In the genomic region with DNA sequence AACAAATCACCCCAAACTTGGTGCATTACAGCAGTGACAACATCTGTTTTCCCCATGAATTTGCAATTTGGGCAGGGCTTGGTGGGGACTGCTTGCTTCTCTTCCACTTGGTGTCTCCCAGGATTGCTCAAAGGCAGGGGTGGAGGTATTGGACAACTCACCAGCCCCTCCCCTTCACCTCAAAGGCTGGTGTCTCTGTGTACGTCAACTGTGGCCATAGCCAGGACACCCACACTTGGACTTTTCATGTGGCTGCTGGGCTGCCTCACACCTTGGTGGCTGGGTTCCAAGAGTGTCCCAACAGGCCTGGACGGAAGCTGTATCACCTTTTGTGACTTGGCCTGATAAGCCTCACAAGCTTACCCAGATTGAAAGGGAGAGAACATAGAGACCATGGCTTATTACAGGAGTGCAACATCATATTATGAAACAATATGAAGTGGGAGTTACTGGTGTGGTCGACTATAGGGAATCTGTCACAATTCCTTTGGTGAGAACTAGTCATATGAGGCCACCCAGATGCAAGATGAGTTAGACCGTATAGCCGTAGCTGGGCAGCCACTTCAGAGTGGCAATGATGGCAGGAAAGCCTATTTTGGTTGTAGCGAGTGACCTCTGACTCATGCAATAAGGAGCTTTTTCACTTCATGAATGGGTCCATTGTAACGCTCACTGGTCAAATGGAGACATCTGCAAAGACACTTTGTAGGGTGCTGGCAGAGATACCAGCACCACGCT, we compare ENCODE assay signal across 18 cellular contexts.
DNase-seq lines count a peak whose midpoint lies in the region; ATAC-seq, FAIRE-seq and TF ChIP-seq lines count a peak whose summit lies in the region.
"Had no signal": no experiment of that assay in that cellular context is flagged by ENCODE, and none has a peak within 500 bp of the region (broad histone marks: within the 10 kb centered on the region; RNA-seq: fewer than 3 reads in every experiment).

No MANE protein-coding gene starts in this region.

- 63 to 77% methylated on average over 8 of the region's 8 CpGs for WGBS in pancreas, 2 donors

- no peaks in the 10 kb centered on the region for H4K20me1 ChIP-seq in HCT116 (ENCODE audit: insufficient read depth)

- FAIRE-seq in pancreas (lab: Jason Lieb, UNC): no peak
- FAIRE-seq: G401.6, kidney had no signal

- DNase-seq in HCT116 (ENCODE audit: low read depth, low spot score) (peak; percentile 82), RWPE1 (ENCODE audit: low spot score) (no peak), foreskin melanocyte (peak; percentile 93), pancreas (peak in 2 of 6 donors; percentile 44 to 67), AML-193 (lab: John Stamatoyannopoulos, UW) (no peak), HPDE6-E6E7 (ENCODE audit: extremely low spot score) (no peak)
- DNase-seq in activated CD4-positive, alpha-beta T cell treated with anti-CD3 and anti-CD28 coated beads for 36 hours: no peak
- DNase-seq: activated CD4-positive, CD25-positive, alpha-beta regulatory T cell; activated CD8-positive, alpha-beta memory T cell treated with anti-CD3 and anti-CD28 coated beads, Interleukin-2, amount 50 U/mL, for 48 hours; activated naive CD8-positive, alpha-beta T cell treated with anti-CD3 and anti-CD28 coated beads, Interleukin-2, amount 10 ng/mL, durations not matched to agents 7 days and 5 days; glutamatergic neuron; kidney; tibial artery had no signal

- no peaks in the 10 kb centered on the region for H3K9me2 ChIP-seq in HCT116 (ENCODE audit: insufficient read depth)

- ATAC-seq in HCT116: peak; percentile 86
- peak in 3 of 4 donors; percentile 41 to 44 (median 44) for ATAC-seq in pancreas
- ATAC-seq in HG02870 (IDR thresholded peaks at IDR 0.05; ENCODE audit: unreplicated experiment): no peak
- no peak for ATAC-seq in activated CD4-positive, alpha-beta T cell treated with anti-CD3 and anti-CD28 coated beads for 36 hours

- H3K27ac ChIP-seq in HCT116 (ENCODE audit: low read depth, low read length): peak overlapping the region; percentile 31
- 0 out of 2 replicates have a peak overlapping the region, but pooled peaks have one; percentile 18 for H3K27ac ChIP-seq in RWPE1
- no peak overlapping the region for H3K27ac ChIP-seq in pancreas
- H3K27ac ChIP-seq: C4-2B, epithelial cell of prostate, prostate gland, tibial artery had no signal

- no peaks in the 10 kb centered on the region for H3K27me3 ChIP-seq in HCT116 (ENCODE audit: insufficient read depth, low read length)
- H3K27me3 ChIP-seq in pancreas: no peaks in the 10 kb centered on the region
- H3K27me3 ChIP-seq: tibial artery had no signal

- H3K9ac ChIP-seq in HCT116 (ENCODE audit: low read length): no peak overlapping the region

- TF ChIP-seq RAD21 in HCT116 (IDR thresholded peaks at IDR 0.05; ENCODE audit: low read depth): no peak; the same call in 1 of the 2 replicates

- H3K36me3 ChIP-seq in HCT116 (ENCODE audit: control insufficient read depth in 1 of 2, insufficient read depth in 2 of 2, low read length in 2 of 2): no peaks in the 10 kb centered on the region
- no peaks in the 10 kb centered on the region for H3K36me3 ChIP-seq in pancreas
- H3K36me3 ChIP-seq: prostate gland, tibial artery had no signal

- peaks cover 49% of the 10 kb centered on the region for H3K4me1 Mint-ChIP-seq in activated CD4-positive, alpha-beta T cell treated with anti-CD3 and anti-CD28 coated beads for 36 hours

- no peak for TF ChIP-seq CTCF in HCT116 (IDR thresholded peaks at IDR 0.05 in 2 of 3, conservative IDR thresholded peaks at IDR 0.05 in 1 of 3; ENCODE audit: borderline replicate concordance in 1 of 3, insufficient read depth in 1 of 3, low read depth in 2 of 3, low read length in 2 of 3)
- no peak for TF ChIP-seq CTCF in RWPE1 (conservative IDR thresholded peaks at IDR 0.05; ENCODE audit: low read depth)
- no peak for TF ChIP-seq CTCF in pancreas (IDR thresholded peaks at IDR 0.05)

- no peaks in the 10 kb centered on the region for H3K79me2 ChIP-seq in HCT116 (ENCODE audit: insufficient read depth, low read length)

- H3K27me3 Mint-ChIP-seq in activated CD4-positive, alpha-beta T cell treated with anti-CD3 and anti-CD28 coated beads for 36 hours: no peaks in the 10 kb centered on the region
- H3K27me3 Mint-ChIP-seq: activated naive CD8-positive, alpha-beta T cell treated with anti-CD3 and anti-CD28 coated beads, Interleukin-2, amount 10 ng/mL, durations not matched to agents 7 days and 5 days had no signal

- H3K4me3 ChIP-seq in HCT116 (replicated peaks in 1 of 2; ENCODE audit: low read depth in 1 of 2, low read length in 2 of 2) (peak overlapping the region in 1 of 2 experiments; percentile 11; a peak in 1 of 4 replicates), pancreas (no peak overlapping the region)
- H3K4me3 ChIP-seq: prostate gland, tibial artery had no signal

- no peak for TF ChIP-seq POLR2A in HCT116 (IDR thresholded peaks at IDR 0.05; ENCODE audit: borderline replicate concordance, extremely low read depth, insufficient read depth, insufficient read length)

- H3K4me2 ChIP-seq in HCT116 (ENCODE audit: low read length): peak overlapping the region; percentile 58

- no peaks in the 10 kb centered on the region for H3K9me3 ChIP-seq in HCT116 (ENCODE audit: control insufficient read depth in 1 of 2, insufficient read depth in 1 of 2, low read depth in 1 of 2, low read length in 2 of 2)
- H3K9me3 ChIP-seq in pancreas: no peaks in the 10 kb centered on the region
- H3K9me3 ChIP-seq: prostate gland, tibial artery had no signal

- CTCF ChIA-PET in HCT116 (lab: Charles Lee): interaction anchor here (1.1 to 1.2 kb wide), 2 partner anchors 10 to 30 kb away, joined by 5 to 7 read pairs; no protein-coding TSS in a partner anchor
- CTCF ChIA-PET in RWPE1 (lab: Yijun Ruan, JAX): interaction anchor here (0.6 kb wide), 1 partner anchor 65 kb away, joined by 3 read pairs; no protein-coding TSS in a partner anchor
- CTCF ChIA-PET in activated CD4-positive, alpha-beta T cell treated with anti-CD3 and anti-CD28 coated beads for 36 hours (lab: Charles Lee): interaction anchor here (1.1 kb wide), 1 partner anchor 10 kb away, joined by 6 read pairs; no protein-coding TSS in a partner anchor

- H2AFZ ChIP-seq in HCT116 (ENCODE audit: low read depth, low read length, poor library complexity, severe bottlenecking): peak overlapping the region; percentile 64

- intact Hi-C loops in HCT116 (cut with micrococcal nuclease) (no loop called here), pancreas (cut with DNase I) (no loop called here)
- intact Hi-C loops in activated CD4-positive, alpha-beta T cell treated with anti-CD3 and anti-CD28 coated beads for 36 hours (cut with DNase I, micrococcal nuclease): no loop called here

- no TSS peak for BruUV-seq in HCT116 (replicated peaks; lab: Mats Ljungman, UMichigan)

- peaks cover 10% of the 10 kb centered on the region for H3K9me3 Mint-ChIP-seq in activated CD4-positive, alpha-beta T cell treated with anti-CD3 and anti-CD28 coated beads for 36 hours (ENCODE audit: low read depth)

- peaks cover 3% of the 10 kb centered on the region for H3K36me3 Mint-ChIP-seq in activated CD4-positive, alpha-beta T cell treated with anti-CD3 and anti-CD28 coated beads for 36 hours (ENCODE audit: low read depth)
- H3K36me3 Mint-ChIP-seq: activated naive CD8-positive, alpha-beta T cell treated with anti-CD3 and anti-CD28 coated beads, Interleukin-2, amount 10 ng/mL, durations not matched to agents 7 days and 5 days had no signal

- no peak overlapping the region for H3K4me3 Mint-ChIP-seq in activated CD4-positive, alpha-beta T cell treated with anti-CD3 and anti-CD28 coated beads for 36 hours
- H3K4me3 Mint-ChIP-seq: activated naive CD8-positive, alpha-beta T cell treated with anti-CD3 and anti-CD28 coated beads, Interleukin-2, amount 10 ng/mL, durations not matched to agents 7 days and 5 days had no signal

- H3K4me1 ChIP-seq in HCT116 (ENCODE audit: control insufficient read depth in 1 of 2, insufficient read depth in 2 of 2, low read length in 2 of 2) (peaks cover 22 to 45% of the 10 kb centered on the region in 2 experiments), pancreas (no peaks in the 10 kb centered on the region)
- H3K4me1 ChIP-seq: prostate gland, tibial artery had no signal

- H3K27ac Mint-ChIP-seq in activated CD4-positive, alpha-beta T cell treated with anti-CD3 and anti-CD28 coated beads for 36 hours: no peak overlapping the region
- H3K27ac Mint-ChIP-seq: activated naive CD8-positive, alpha-beta T cell treated with anti-CD3 and anti-CD28 coated beads, Interleukin-2, amount 10 ng/mL, durations not matched to agents 7 days and 5 days had no signal

- RAD21 ChIA-PET in HCT116 (lab: Charles Lee; ENCODE audit: low non-redundant PET in 1 of 2, low total read pairs in 2 of 2, uncharacterized antibody in 2 of 2, unreplicated experiment in 2 of 2): interaction anchor here (0.6 to 0.8 kb wide), 3 partner anchors 127 to 140 kb away, joined by 3 to 5 read pairs (median 3); no protein-coding TSS in a partner anchor

- POLR2A ChIA-PET in HCT116 (lab: Charles Lee): interaction anchor here (1.2 to 2.2 kb wide), 2 partner anchors 9 to 11 kb away, joined by 5 to 10 read pairs; no protein-coding TSS in a partner anchor
- POLR2A ChIA-PET in RWPE1 (lab: Yijun Ruan, JAX; ENCODE audit: low non-redundant PET): no interaction called here
- POLR2A ChIA-PET in activated CD4-positive, alpha-beta T cell treated with anti-CD3 and anti-CD28 coated beads for 36 hours (lab: Charles Lee): interaction anchor here (0.7 kb wide), 1 partner anchor 137 kb away, joined by 9 read pairs; no protein-coding TSS in a partner anchor

TF ChIP-seq in HCT116, 20 proteins besides CTCF, POLR2A, EP300 and RAD21 (continues in another document):
- TF ChIP-seq ZFX (IDR thresholded peaks at IDR 0.05): no peak
- TF ChIP-seq SP1 (IDR thresholded peaks at IDR 0.05; ENCODE audit: low read depth): peak; percentile 53
- TF ChIP-seq, protein P1, sequence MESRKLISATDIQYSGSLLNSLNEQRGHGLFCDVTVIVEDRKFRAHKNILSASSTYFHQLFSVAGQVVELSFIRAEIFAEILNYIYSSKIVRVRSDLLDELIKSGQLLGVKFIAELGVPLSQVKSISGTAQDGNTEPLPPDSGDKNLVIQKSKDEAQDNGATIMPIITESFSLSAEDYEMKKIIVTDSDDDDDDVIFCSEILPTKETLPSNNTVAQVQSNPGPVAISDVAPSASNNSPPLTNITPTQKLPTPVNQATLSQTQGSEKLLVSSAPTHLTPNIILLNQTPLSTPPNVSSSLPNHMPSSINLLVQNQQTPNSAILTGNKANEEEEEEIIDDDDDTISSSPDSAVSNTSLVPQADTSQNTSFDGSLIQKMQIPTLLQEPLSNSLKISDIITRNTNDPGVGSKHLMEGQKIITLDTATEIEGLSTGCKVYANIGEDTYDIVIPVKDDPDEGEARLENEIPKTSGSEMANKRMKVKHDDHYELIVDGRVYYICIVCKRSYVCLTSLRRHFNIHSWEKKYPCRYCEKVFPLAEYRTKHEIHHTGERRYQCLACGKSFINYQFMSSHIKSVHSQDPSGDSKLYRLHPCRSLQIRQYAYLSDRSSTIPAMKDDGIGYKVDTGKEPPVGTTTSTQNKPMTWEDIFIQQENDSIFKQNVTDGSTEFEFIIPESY (IDR thresholded peaks at IDR 0.05; ENCODE audit: extremely low read depth, insufficient replicate concordance, low read length): no peak
- peak; percentile 74 for TF ChIP-seq CEBPB (IDR thresholded peaks at IDR 0.05; ENCODE audit: low read depth)
- peak; percentile 44; the same call in 1 of the 2 replicates for TF ChIP-seq FOSL1 (IDR thresholded peaks at IDR 0.05; ENCODE audit: low read depth)

Comparison
In these comparisons a context has a peak if more than half of its experiments do, and no peak if none do; other contexts are left out.
1. ATAC-seq: peak in HCT116 (single experiment) and pancreas (3 of 4); none in HG02870 (single experiment) and activated CD4-positive, alpha-beta T cell treated with anti-CD3 and anti-CD28 coated beads for 36 hours (single experiment).
2. DNase-seq: peak in HCT116 (single experiment) and foreskin melanocyte (single experiment); none in RWPE1 (single experiment), AML-193 (0 of 2), HPDE6-E6E7 (single experiment) and activated CD4-positive, alpha-beta T cell treated with anti-CD3 and anti-CD28 coated beads for 36 hours (single experiment).
3. H3K27ac ChIP-seq: peak in HCT116 (single experiment) and RWPE1 (single experiment); none in pancreas (0 of 4).